Comparison of ENCODE assay signal across 29 cellular contexts in the genomic region with DNA sequence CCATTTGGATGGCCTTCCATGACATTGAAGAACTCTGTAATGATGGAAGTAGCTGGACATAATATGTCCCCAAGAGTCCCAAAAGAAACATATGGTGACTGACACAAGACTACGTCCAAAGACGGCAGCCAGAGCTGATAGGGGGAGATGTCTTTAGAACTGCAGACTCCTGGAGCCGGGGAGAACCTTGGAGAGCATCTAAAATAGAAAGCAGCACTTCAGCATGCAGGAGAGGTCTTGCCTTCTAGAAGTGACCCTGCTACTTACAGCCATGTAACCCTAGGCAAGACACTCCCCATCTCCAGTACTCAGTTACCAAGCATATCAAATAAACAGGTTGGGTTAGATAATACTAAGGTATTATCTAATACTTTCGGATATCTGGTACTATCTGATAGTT.
DNase-seq lines count a peak whose midpoint lies in the region; ATAC-seq and TF ChIP-seq lines count a peak whose summit lies in the region.
"Had no signal": no experiment of that assay in that cellular context is flagged by ENCODE, and none has a peak within 500 bp of the region (broad histone marks: within the 10 kb centered on the region; RNA-seq: fewer than 3 reads in every experiment).

No MANE protein-coding gene starts in this region.

- H3F3A ChIP-seq in SK-N-SH (replicated peaks; ENCODE audit: insufficient read depth) (no peaks in the 10 kb centered on the region), Loucy (ENCODE audit: low read depth) (no peaks in the 10 kb centered on the region)

- no peak for DNase-seq in SK-N-SH
- DNase-seq in central memory CD8-positive, alpha-beta T cell (ENCODE audit: low spot score in 2 of 2) = no peak
- no peak for DNase-seq in gastrocnemius medialis
- DNase-seq in activated CD4-positive, CD25-positive, alpha-beta regulatory T cell (lab: John Stamatoyannopoulos, UW) = no peak
- no peak for DNase-seq in HFFc6
- DNase-seq in NCI-H2081 (lab: John Stamatoyannopoulos, UW) = no peak
- DNase-seq: activated CD4-positive, alpha-beta T cell treated with anti-CD3 and anti-CD28 coated beads, Interleukin-2, amount 50 U/mL, for 1 hour; activated CD8-positive, alpha-beta memory T cell treated with anti-CD3 and anti-CD28 coated beads, Interleukin-2, amount 10 ng/mL, durations not matched to agents 7 days and 5 days; activated gamma-delta T cell; activated T-cell treated with anti-CD3 and anti-CD28 coated beads, Interleukin-2, amount 50 U/mL, for 4 hours; central memory CD4-positive, alpha-beta T cell; DND-41; foreskin keratinocyte; GF-D8; KG1; naive thymus-derived CD4-positive, alpha-beta T cell; NCI-H1436; NCI-H345; nucleus accumbens; stimulated activated CD4-positive, alpha-beta T cell treated with anti-CD3 and anti-CD28 coated beads, Interleukin-4, amount 100 ng/mL, for 1 hour; T-helper 1 cell had no signal

- H3K27me3 Mint-ChIP-seq in central memory CD8-positive, alpha-beta T cell = no peaks in the 10 kb centered on the region
- peaks cover 3% of the 10 kb centered on the region for H3K27me3 Mint-ChIP-seq in HFFc6 (ENCODE audit: insufficient read depth)
- H3K27me3 Mint-ChIP-seq: activated CD8-positive, alpha-beta memory T cell treated with anti-CD3 and anti-CD28 coated beads, Interleukin-2, amount 10 ng/mL, durations not matched to agents 7 days and 5 days; naive thymus-derived CD4-positive, alpha-beta T cell had no signal

- peak overlapping the region; percentile 46 for H3K27ac Mint-ChIP-seq in central memory CD8-positive, alpha-beta T cell (ENCODE audit: low read depth)
- H3K27ac Mint-ChIP-seq in HFFc6 = no peak overlapping the region

- TF ChIP-seq POLR2A in gastrocnemius medialis (IDR thresholded peaks at IDR 0.05) = no peak

- CTCF ChIA-PET in SK-N-SH (lab: Yijun Ruan, JAX) = no interaction called here

- WGBS in SK-N-SH (ENCODE audit: low lambda C conversion rate) = 64% methylated on average over 4 of the region's 4 CpGs

- peaks cover 2% of the 10 kb centered on the region for H3K36me3 Mint-ChIP-seq in central memory CD8-positive, alpha-beta T cell (ENCODE audit: insufficient read depth)
- H3K36me3 Mint-ChIP-seq in HFFc6 (ENCODE audit: low read depth) = 0 out of 2 replicates have a peak, but pooled peaks cover 4% of the 10 kb centered on the region

- H2AFZ ChIP-seq in SK-N-SH (ENCODE audit: low read depth) = peak overlapping the region; percentile 93; the same call in 1 of the 2 replicates
- peak overlapping the region; percentile 81; the same call in 1 of the 2 replicates for H2AFZ ChIP-seq in Loucy (ENCODE audit: low read length)

- H3K9ac ChIP-seq in SK-N-SH = no peak overlapping the region
- H3K9ac ChIP-seq in Loucy (ENCODE audit: low read depth, low read length, poor library complexity, severe bottlenecking) = peak overlapping the region; percentile 37

- no peaks in the 10 kb centered on the region for H3K9me3 Mint-ChIP-seq in central memory CD8-positive, alpha-beta T cell
- H3K9me3 Mint-ChIP-seq in HFFc6 = peaks cover 4% of the 10 kb centered on the region; the same call in 1 of the 2 replicates
- H3K9me3 Mint-ChIP-seq: activated T-cell treated with anti-CD3 and anti-CD28 coated beads, Interleukin-2, amount 50 U/mL, for 4 hours had no signal

- POLR2A ChIA-PET in SK-N-SH (lab: Yijun Ruan, JAX) = no interaction called here

- in situ Hi-C loops in gastrocnemius medialis (cut with MboI; ENCODE audit: low sequenced_read_pairs in 4 of 4) = no loop called here

- H3K27ac ChIP-seq in SK-N-SH (ENCODE audit: low read depth in 2 of 2, low read length in 1 of 2) (no peak overlapping the region), gastrocnemius medialis (peak overlapping the region; percentile 7 to 58 (median 33))
- H3K27ac ChIP-seq: 22Rv1, foreskin keratinocyte, prostate gland had no signal

- intact Hi-C loops in gastrocnemius medialis (cut with DNase I; ENCODE audit: low total_unique reads) = no loop called here

- H3K9me3 ChIP-seq in SK-N-SH (no peaks in the 10 kb centered on the region), Loucy (ENCODE audit: insufficient read depth, low read depth, low read length) (no peaks in the 10 kb centered on the region), gastrocnemius medialis (no peaks in the 10 kb centered on the region)
- H3K9me3 ChIP-seq: esophagus muscularis mucosa, prostate gland, tibial nerve had no signal

- no peaks in the 10 kb centered on the region for H3K9me2 ChIP-seq in SK-N-SH
- H3K9me2 ChIP-seq in Loucy (replicated peaks; ENCODE audit: low read depth, low read length) = no peaks in the 10 kb centered on the region

- no peak overlapping the region; the same call in 1 of the 2 replicates for H3K4me2 ChIP-seq in SK-N-SH
- H3K4me2 ChIP-seq in Loucy (ENCODE audit: low read depth, low read length, poor library complexity, severe bottlenecking) = peak overlapping the region; percentile 53

- H4K20me1 ChIP-seq in SK-N-SH (ENCODE audit: insufficient read depth) = no peaks in the 10 kb centered on the region
- H4K20me1 ChIP-seq in Loucy (ENCODE audit: insufficient read depth, low read length, poor library complexity, severe bottlenecking) = no peaks in the 10 kb centered on the region

- no peak for TF ChIP-seq RAD21 in SK-N-SH (IDR thresholded peaks at IDR 0.05; ENCODE audit: low read length)

- no peak for ATAC-seq in SK-N-SH treated with all-trans-retinoic acid at 6 μM for 48 hours
- no peak for ATAC-seq in central memory CD8-positive, alpha-beta T cell (replicated peaks; ENCODE audit: extremely low read depth, poor library complexity, severe bottlenecking)
- peak; percentile 29 to 33 for ATAC-seq in gastrocnemius medialis
- ATAC-seq: activated T-cell treated with anti-CD3 and anti-CD28 coated beads, Interleukin-2, amount 50 U/mL, for 4 hours; foreskin keratinocyte; WTC11 had no signal

- H3K36me3 ChIP-seq in SK-N-SH (replicated peaks in 1 of 2; ENCODE audit: control insufficient read depth in 1 of 2, insufficient read depth in 2 of 2, low read length in 1 of 2) (no peaks in the 10 kb centered on the region), Loucy (ENCODE audit: insufficient read depth, low read length) (no peaks in the 10 kb centered on the region), gastrocnemius medialis (no peaks in the 10 kb centered on the region)
- H3K36me3 ChIP-seq: esophagus muscularis mucosa, prostate gland, tibial nerve had no signal

- no peaks in the 10 kb centered on the region for H3K4me1 ChIP-seq in SK-N-SH (ENCODE audit: control insufficient read depth in 1 of 2, insufficient read depth in 2 of 2, low read depth in 1 of 2, low read length in 1 of 2)
- H3K4me1 ChIP-seq in Loucy (ENCODE audit: insufficient read depth, low read length, poor library complexity, severe bottlenecking) = peaks cover 5% of the 10 kb centered on the region
- no peaks in the 10 kb centered on the region for H3K4me1 ChIP-seq in gastrocnemius medialis
- H3K4me1 ChIP-seq: foreskin keratinocyte, prostate gland had no signal

- peaks cover 9% of the 10 kb centered on the region for H3K4me1 Mint-ChIP-seq in central memory CD8-positive, alpha-beta T cell
- H3K4me1 Mint-ChIP-seq in HFFc6 (ENCODE audit: low read depth) = peaks cover 7% of the 10 kb centered on the region; the same call in 1 of the 2 replicates

- TF ChIP-seq EP300 in SK-N-SH (IDR thresholded peaks at IDR 0.05; ENCODE audit: borderline replicate concordance in 1 of 2, low read depth in 1 of 2, low read length in 1 of 2) = no peak

- TF ChIP-seq CTCF in SK-N-SH (IDR thresholded peaks at IDR 0.05) = no peak
- no peak for TF ChIP-seq CTCF in Loucy (conservative IDR thresholded peaks at IDR 0.05; ENCODE audit: low read length)
- TF ChIP-seq CTCF in gastrocnemius medialis (IDR thresholded peaks at IDR 0.05 in 4 of 5, conservative IDR thresholded peaks at IDR 0.05 in 1 of 5) = no peak
- TF ChIP-seq CTCF in HFFc6 (IDR thresholded peaks at IDR 0.05) = no peak

- no peak overlapping the region for H3K4me3 ChIP-seq in SK-N-SH (ENCODE audit: low read depth in 2 of 2, low read length in 1 of 2)
- no peak overlapping the region for H3K4me3 ChIP-seq in Loucy (ENCODE audit: low read length, poor library complexity, severe bottlenecking)
- no peak overlapping the region for H3K4me3 ChIP-seq in gastrocnemius medialis
- H3K4me3 ChIP-seq: esophagus muscularis mucosa, lung, prostate gland, tibial nerve had no signal

- H3K4me3 Mint-ChIP-seq in central memory CD8-positive, alpha-beta T cell = no peak overlapping the region
- H3K4me3 Mint-ChIP-seq in HFFc6 = no peak overlapping the region
- H3K4me3 Mint-ChIP-seq: activated T-cell treated with anti-CD3 and anti-CD28 coated beads, Interleukin-2, amount 50 U/mL, for 4 hours had no signal

- H3K27me3 ChIP-seq in SK-N-SH (ENCODE audit: insufficient read depth) (no peaks in the 10 kb centered on the region), Loucy (ENCODE audit: insufficient read depth, low read length, poor library complexity, severe bottlenecking) (no peaks in the 10 kb centered on the region), gastrocnemius medialis (no peaks in the 10 kb centered on the region)
- H3K27me3 ChIP-seq: esophagus muscularis mucosa, foreskin keratinocyte, tibial nerve had no signal

- H3K79me2 ChIP-seq in SK-N-SH (ENCODE audit: insufficient read depth) = no peaks in the 10 kb centered on the region
- H3K79me2 ChIP-seq in Loucy (ENCODE audit: insufficient read depth, low read length) = no peaks in the 10 kb centered on the region

TF ChIP-seq in SK-N-SH treated with all-trans-retinoic acid at 6 μM for 48 hours, 23 proteins besides CTCF, POLR2A, EP300 and RAD21 (continues in another document):
- no peak for TF ChIP-seq PPARA (CRISPR knock-in tag; IDR thresholded peaks at IDR 0.05; ENCODE audit: borderline replicate concordance)
- no peak for TF ChIP-seq BACH2 (CRISPR knock-in tag; IDR thresholded peaks at IDR 0.05; ENCODE audit: borderline replicate concordance)
- TF ChIP-seq, protein P1, sequence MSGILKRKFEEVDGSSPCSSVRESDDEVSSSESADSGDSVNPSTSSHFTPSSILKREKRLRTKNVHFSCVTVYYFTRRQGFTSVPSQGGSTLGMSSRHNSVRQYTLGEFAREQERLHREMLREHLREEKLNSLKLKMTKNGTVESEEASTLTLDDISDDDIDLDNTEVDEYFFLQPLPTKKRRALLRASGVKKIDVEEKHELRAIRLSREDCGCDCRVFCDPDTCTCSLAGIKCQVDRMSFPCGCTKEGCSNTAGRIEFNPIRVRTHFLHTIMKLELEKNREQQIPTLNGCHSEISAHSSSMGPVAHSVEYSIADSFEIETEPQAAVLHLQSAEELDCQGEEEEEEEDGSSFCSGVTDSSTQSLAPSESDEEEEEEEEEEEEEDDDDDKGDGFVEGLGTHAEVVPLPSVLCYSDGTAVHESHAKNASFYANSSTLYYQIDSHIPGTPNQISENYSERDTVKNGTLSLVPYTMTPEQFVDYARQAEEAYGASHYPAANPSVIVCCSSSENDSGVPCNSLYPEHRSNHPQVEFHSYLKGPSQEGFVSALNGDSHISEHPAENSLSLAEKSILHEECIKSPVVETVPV (CRISPR knock-in tag; IDR thresholded peaks at IDR 0.05) = no peak

Comparison
In these comparisons a context has a peak if more than half of its experiments do, and no peak if none do; other contexts are left out.
1. H3K27ac ChIP-seq: peak in gastrocnemius medialis (4 of 4); none in SK-N-SH (0 of 2).
2. ATAC-seq: peak in gastrocnemius medialis (2 of 2); none in SK-N-SH treated with all-trans-retinoic acid at 6 μM for 48 hours (single experiment) and central memory CD8-positive, alpha-beta T cell (single experiment).